ENCODE assay signal across 8 cellular contexts in genomic region chr18:57077786-57078552, GRCh38.
DNase-seq lines count a peak whose midpoint lies in the region; ATAC-seq and TF ChIP-seq lines count a peak whose summit lies in the region.

No MANE protein-coding gene starts in this region.

- no peaks in the 10 kb centered on the region for H3K27me3 ChIP-seq in RWPE2 (ENCODE audit: insufficient read depth, poor library complexity, severe bottlenecking)
- no peaks in the 10 kb centered on the region for H3K27me3 ChIP-seq in effector memory CD4-positive, alpha-beta T cell (replicated peaks; ENCODE audit: control insufficient read depth, insufficient read depth, low read length, poor library complexity, severe bottlenecking)
- H3K27me3 ChIP-seq in osteoblast (ENCODE audit: insufficient read depth, low read length), result peaks cover 17% of the 10 kb centered on the region

- peaks cover 32% of the 10 kb centered on the region for H3K27me3 Mint-ChIP-seq in chondrocyte (ENCODE audit: low read depth)

- H3K36me3 Mint-ChIP-seq in chondrocyte (ENCODE audit: low read depth), result peaks cover 1% of the 10 kb centered on the region

- DNase-seq in SKM-1 treated with dmso at 0.1 percent for 144 hours (lab: John Stamatoyannopoulos, UW; ENCODE audit: unreplicated experiment) (peak; percentile 46), SKM-1 (lab: John Stamatoyannopoulos, UW; ENCODE audit: unreplicated experiment) (no peak), RWPE2 (ENCODE audit: low spot score) (no peak), chondrocyte (ENCODE audit: low spot score) (no peak), osteoblast (ENCODE audit: insufficient read length, low spot score, missing footprints) (no peak)
- DNase-seq in stimulated activated CD8-positive, alpha-beta memory T cell treated with anti-CD3 and anti-CD28 coated beads, Interleukin-7, amount 100 ng/mL, for 4 hours (ENCODE audit: low read depth in 2 of 2), result peak; percentile 5 to 9
- DNase-seq in effector memory CD4-positive, alpha-beta T cell, result no peak

- peaks cover 9% of the 10 kb centered on the region for H3K9me3 Mint-ChIP-seq in chondrocyte (ENCODE audit: low read depth)

- no peaks in the 10 kb centered on the region for H3K79me2 ChIP-seq in osteoblast (ENCODE audit: insufficient read depth, low read length)

- TF ChIP-seq CTCF in RWPE2 (IDR thresholded peaks at IDR 0.05; ENCODE audit: poor library complexity, severe bottlenecking) (no peak), chondrocyte (IDR thresholded peaks at IDR 0.05) (no peak), osteoblast (IDR thresholded peaks at IDR 0.05; ENCODE audit: extremely low read depth, low read depth, low read length) (no peak)

- no peak overlapping the region for H3K4me2 ChIP-seq in osteoblast (ENCODE audit: insufficient read depth, low read length)

- H3K4me3 Mint-ChIP-seq in chondrocyte (ENCODE audit: unreplicated experiment), result no peak overlapping the region

- no peaks in the 10 kb centered on the region for H3K4me1 Mint-ChIP-seq in chondrocyte (ENCODE audit: low read depth)

- H3K4me3 ChIP-seq in RWPE2 (ENCODE audit: severe bottlenecking) (no peak overlapping the region), osteoblast (ENCODE audit: insufficient read depth, low read length) (no peak overlapping the region)
- no peak overlapping the region for H3K4me3 ChIP-seq in effector memory CD4-positive, alpha-beta T cell (ENCODE audit: insufficient read depth, low read depth, low read length, poor library complexity, severe bottlenecking)

- ATAC-seq in HG02870 (IDR thresholded peaks at IDR 0.05; ENCODE audit: unreplicated experiment), result peak; percentile 90
- ATAC-seq in RWPE2 (ENCODE audit: low read depth), result peak; percentile 12; the same call in 1 of the 3 replicates

- no peaks in the 10 kb centered on the region for H4K20me1 ChIP-seq in osteoblast (ENCODE audit: insufficient read depth, low read length)

- no peak overlapping the region for H3K27ac ChIP-seq in RWPE2 (ENCODE audit: poor library complexity, severe bottlenecking)
- no peak overlapping the region for H3K27ac ChIP-seq in effector memory CD4-positive, alpha-beta T cell (ENCODE audit: insufficient read depth, low read length, poor library complexity, severe bottlenecking)
- no peak overlapping the region for H3K27ac ChIP-seq in osteoblast (ENCODE audit: low read depth, low read length)

- H3K9me3 ChIP-seq in RWPE2 (ENCODE audit: severe bottlenecking) (no peaks in the 10 kb centered on the region), osteoblast (ENCODE audit: low read depth, low read length) (no peaks in the 10 kb centered on the region)
- no peaks in the 10 kb centered on the region for H3K9me3 ChIP-seq in effector memory CD4-positive, alpha-beta T cell (ENCODE audit: control insufficient read depth, low read length)

- H3K27ac Mint-ChIP-seq in chondrocyte (ENCODE audit: unreplicated experiment), result no peak overlapping the region

- no peaks in the 10 kb centered on the region for H3K36me3 ChIP-seq in RWPE2 (ENCODE audit: low read depth)
- H3K36me3 ChIP-seq in effector memory CD4-positive, alpha-beta T cell (ENCODE audit: control insufficient read depth, insufficient read depth, low read length), result no peaks in the 10 kb centered on the region
- no peaks in the 10 kb centered on the region for H3K36me3 ChIP-seq in osteoblast (ENCODE audit: insufficient read depth, low read length)

- H3K4me1 ChIP-seq in RWPE2 (ENCODE audit: insufficient read depth, poor library complexity, severe bottlenecking), result no peaks in the 10 kb centered on the region
- peaks cover 4% of the 10 kb centered on the region for H3K4me1 ChIP-seq in effector memory CD4-positive, alpha-beta T cell (ENCODE audit: control insufficient read depth, insufficient read depth, low read length, poor library complexity, severe bottlenecking)
- H3K4me1 ChIP-seq in osteoblast (ENCODE audit: insufficient read depth, low read length), result no peaks in the 10 kb centered on the region

- H2AFZ ChIP-seq in osteoblast (ENCODE audit: low read length), result no peak overlapping the region

Comparison
In these comparisons a context has a peak if more than half of its experiments do, and no peak if none do; other contexts are left out.
1. DNase-seq: peak in SKM-1 treated with dmso at 0.1 percent for 144 hours (single experiment) and stimulated activated CD8-positive, alpha-beta memory T cell treated with anti-CD3 and anti-CD28 coated beads, Interleukin-7, amount 100 ng/mL, for 4 hours (2 of 2); none in SKM-1 (single experiment), RWPE2 (single experiment), effector memory CD4-positive, alpha-beta T cell (0 of 3), chondrocyte (single experiment) and osteoblast (single experiment).